11 cellular contexts compared by ENCODE assay signal in genomic region chr6:42025066-42025789, GRCh38. TPM values are rescaled to one million over a fixed set of nuclear protein-coding genes. Genes with fewer than 3 reads are reported as not detected.
DNase-seq lines count a peak whose midpoint lies in the region; ATAC-seq, FAIRE-seq and TF ChIP-seq lines count a peak whose summit lies in the region.
"Had no signal": no experiment of that assay in that cellular context is flagged by ENCODE, and none has a peak within 500 bp of the region (broad histone marks: within the 10 kb centered on the region; RNA-seq: fewer than 3 reads in every experiment).

No MANE protein-coding gene starts in this region.

- intact Hi-C loops in CD4-positive, alpha-beta memory T cell (cut with micrococcal nuclease): no loop called here
- intact Hi-C loops in psoas muscle (cut with DNase I): no loop called here

- FAIRE-seq in GM19239 (lab: Jason Lieb, UNC): peak; percentile 95

- DNase-seq in CD4-positive, alpha-beta memory T cell: no peak
- DNase-seq in GM19239 (ENCODE audit: insufficient read length, low spot score): no peak
- DNase-seq in activated CD8-positive, alpha-beta T cell treated with anti-CD3 and anti-CD28 coated beads, Interleukin-2, amount 10 ng/mL, durations not matched to agents 7 days and 5 days: no peak
- DNase-seq in NCI-H2081 treated with DMSO at 0.1 percent for 48 hours (lab: John Stamatoyannopoulos, UW): no peak
- no peak for DNase-seq in effector CD4-positive, alpha-beta T cell
- no peak for DNase-seq in AML-193 (lab: John Stamatoyannopoulos, UW)
- DNase-seq in psoas muscle: no peak
- DNase-seq: activated CD4-positive, CD25-positive, alpha-beta regulatory T cell; DMS53; NCI-H1105 had no signal

- H3K4me1 Mint-ChIP-seq in CD4-positive, alpha-beta memory T cell: peaks cover 72 to 97% (median 85%) of the 10 kb centered on the region in 4 donors
- peaks cover 94% of the 10 kb centered on the region for H3K4me1 Mint-ChIP-seq in activated CD8-positive, alpha-beta T cell treated with anti-CD3 and anti-CD28 coated beads, Interleukin-2, amount 10 ng/mL, durations not matched to agents 7 days and 5 days (ENCODE audit: low read depth)

- no peaks in the 10 kb centered on the region for H3K9me3 ChIP-seq in CD4-positive, alpha-beta memory T cell (ENCODE audit: control insufficient read depth in 1 of 2, low read length in 2 of 2)
- no peaks in the 10 kb centered on the region for H3K9me3 ChIP-seq in psoas muscle

- POLR2A ChIA-PET in CD4-positive, alpha-beta memory T cell (lab: Charles Lee; ENCODE audit: partially characterized antibody): interaction anchor here (0.9 to 2.8 kb wide), 3 partner anchors 9 to 21 kb away, joined by 3 to 11 read pairs (median 3); no protein-coding TSS in a partner anchor
- POLR2A ChIA-PET in activated CD8-positive, alpha-beta T cell treated with anti-CD3 and anti-CD28 coated beads, Interleukin-2, amount 10 ng/mL, durations not matched to agents 7 days and 5 days (lab: Charles Lee): interaction anchor here (1.0 to 9.6 kb wide), 4 partner anchors 14 to 86 kb away, joined by 3 to 83 read pairs (median 4); partner anchors contain the start of gene CCND3

- WGBS in psoas muscle, 3 donors: 87 to 88% (median 87%) methylated on average over 11 of the region's 11 CpGs

- H3K27me3 Mint-ChIP-seq in CD4-positive, alpha-beta memory T cell: no peaks in the 10 kb centered on the region
- H3K27me3 Mint-ChIP-seq in activated CD8-positive, alpha-beta T cell treated with anti-CD3 and anti-CD28 coated beads, Interleukin-2, amount 10 ng/mL, durations not matched to agents 7 days and 5 days (ENCODE audit: low read depth): no peaks in the 10 kb centered on the region

- peaks cover 14% of the 10 kb centered on the region for H3K36me3 ChIP-seq in CD4-positive, alpha-beta memory T cell (ENCODE audit: insufficient read depth, low read length)
- H3K36me3 ChIP-seq in psoas muscle (ENCODE audit: insufficient read depth in 1 of 2, low read depth in 1 of 2): no peaks in the 10 kb centered on the region

- peaks cover 38 to 67% of the 10 kb centered on the region in 2 donors for H3K36me3 Mint-ChIP-seq in CD4-positive, alpha-beta memory T cell
- peaks cover 58% of the 10 kb centered on the region for H3K36me3 Mint-ChIP-seq in activated CD8-positive, alpha-beta T cell treated with anti-CD3 and anti-CD28 coated beads, Interleukin-2, amount 10 ng/mL, durations not matched to agents 7 days and 5 days (ENCODE audit: low read depth)

- ATAC-seq in HG03060 (IDR thresholded peaks at IDR 0.05; ENCODE audit: low read depth, unreplicated experiment): peak; percentile 46
- ATAC-seq in activated CD8-positive, alpha-beta T cell treated with anti-CD3 and anti-CD28 coated beads, Interleukin-2, amount 10 ng/mL, durations not matched to agents 7 days and 5 days: no peak
- ATAC-seq in psoas muscle: no peak

- H3K4me1 ChIP-seq in CD4-positive, alpha-beta memory T cell (ENCODE audit: insufficient read depth, low read length): peaks cover 100% of the 10 kb centered on the region
- peaks cover 7% of the 10 kb centered on the region for H3K4me1 ChIP-seq in psoas muscle

- peak overlapping the region; percentile 39 for H3K27ac ChIP-seq in CD4-positive, alpha-beta memory T cell (ENCODE audit: low read depth, low read length)
- no peak overlapping the region for H3K27ac ChIP-seq in psoas muscle

- H3K9me3 Mint-ChIP-seq in CD4-positive, alpha-beta memory T cell: peaks cover 0 to 5% (median 0%) of the 10 kb centered on the region in 8 donors
- no peaks in the 10 kb centered on the region for H3K9me3 Mint-ChIP-seq in activated CD8-positive, alpha-beta T cell treated with anti-CD3 and anti-CD28 coated beads, Interleukin-2, amount 10 ng/mL, durations not matched to agents 7 days and 5 days (ENCODE audit: insufficient read depth)

- H3K4me3 Mint-ChIP-seq in CD4-positive, alpha-beta memory T cell: peak overlapping the region in 7 of 8 donors; percentile 12 to 65 (median 23)
- H3K4me3 Mint-ChIP-seq in activated CD8-positive, alpha-beta T cell treated with anti-CD3 and anti-CD28 coated beads, Interleukin-2, amount 10 ng/mL, durations not matched to agents 7 days and 5 days: no peak overlapping the region

- H3K27me3 ChIP-seq in CD4-positive, alpha-beta memory T cell (ENCODE audit: insufficient read depth, low read length): no peaks in the 10 kb centered on the region
- no peaks in the 10 kb centered on the region for H3K27me3 ChIP-seq in psoas muscle (ENCODE audit: insufficient read depth in 3 of 3, low read length in 2 of 3)

- TF ChIP-seq CTCF in psoas muscle (IDR thresholded peaks at IDR 0.05): no peak

- H3K27ac Mint-ChIP-seq in CD4-positive, alpha-beta memory T cell: peak overlapping the region; percentile 83 to 95 (median 90)
- H3K27ac Mint-ChIP-seq in activated CD8-positive, alpha-beta T cell treated with anti-CD3 and anti-CD28 coated beads, Interleukin-2, amount 10 ng/mL, durations not matched to agents 7 days and 5 days: peak overlapping the region; percentile 97

- CTCF ChIA-PET in CD4-positive, alpha-beta memory T cell (lab: Charles Lee; ENCODE audit: partially characterized antibody): interaction anchor here (1.3 to 1.9 kb wide), 2 partner anchors 19 to 104 kb away, joined by 3 to 8 read pairs; partner anchors contain the start of gene MED20
- CTCF ChIA-PET in activated CD8-positive, alpha-beta T cell treated with anti-CD3 and anti-CD28 coated beads, Interleukin-2, amount 10 ng/mL, durations not matched to agents 7 days and 5 days (lab: Charles Lee): interaction anchor here (1.3 to 2.3 kb wide), 3 partner anchors 14 to 20 kb away, joined by 4 to 7 read pairs (median 6); no protein-coding TSS in a partner anchor

- no peak overlapping the region for H3K4me3 ChIP-seq in CD4-positive, alpha-beta memory T cell (ENCODE audit: low read length in 2 of 2)
- H3K4me3 ChIP-seq in psoas muscle: no peak overlapping the region

RNA-seq across cellular contexts. Expression of gene TAF8, which starts 25.1 kb away (rescaled TPM):
- total RNA-seq in CD4-positive, alpha-beta memory T cell: 10 to 100 TPM; 39.1 to 40.9 TPM
- polyA plus RNA-seq in CD4-positive, alpha-beta memory T cell: 10 to 100 TPM; 10.3 to 19.3 TPM
- total RNA-seq in activated CD8-positive, alpha-beta T cell treated with anti-CD3 and anti-CD28 coated beads, Interleukin-2, amount 10 ng/mL, durations not matched to agents 7 days and 5 days: 10 to 100 TPM; 44.1 TPM
- total RNA-seq in psoas muscle: 10 to 100 TPM; 16.6 to 23.9 (median 19.9) TPM
- 10 to 100 TPM; 11.2 to 17.9 (median 12.6) TPM for polyA plus RNA-seq in psoas muscle
